Comparison of ENCODE assay signal across 25 cellular contexts in the genomic region with DNA sequence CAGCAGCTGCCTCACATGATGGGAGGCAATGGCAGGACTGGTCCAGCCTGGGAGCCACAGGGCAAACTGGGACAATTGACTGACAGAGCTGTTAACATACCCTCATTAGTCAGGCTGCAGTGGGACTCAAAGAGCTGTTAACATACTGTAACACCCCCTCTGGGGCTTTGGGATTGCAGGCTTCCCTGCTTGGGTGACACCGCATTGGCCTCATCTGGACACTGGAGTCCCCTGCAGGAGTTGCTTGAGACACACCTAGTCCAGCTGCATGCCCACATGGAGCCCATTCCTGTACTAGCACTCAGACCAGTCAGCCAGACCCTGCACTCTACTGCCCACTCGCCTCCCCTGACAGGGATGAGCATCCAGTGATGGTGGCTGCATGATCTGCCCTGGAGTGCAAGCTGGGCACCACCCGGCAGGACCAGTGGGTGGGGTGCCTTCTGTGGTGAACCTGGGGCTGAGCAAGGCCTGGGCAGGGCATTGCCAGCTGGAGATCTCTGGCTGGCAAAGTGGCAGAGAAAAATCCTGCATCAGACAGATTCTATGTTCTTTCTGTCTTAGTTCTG.
"Had no signal": no experiment of that assay in that cellular context is flagged by ENCODE, and none has a peak within 500 bp of the region (broad histone marks: within the 10 kb centered on the region; RNA-seq: fewer than 3 reads in every experiment).

No MANE protein-coding gene starts in this region.

- H3K4me2 ChIP-seq: smooth muscle cell had no signal

- ATAC-seq: activated naive CD4-positive, alpha-beta T cell treated with anti-CD3 and anti-CD28 coated beads, Interleukin-2, amount 50 U/mL, for 72 hours; activated T-helper 17 cell treated with anti-CD3 and anti-CD28 coated beads, Interleukin-2, amount 50 U/mL, for 72 hours; effector memory CD8-positive, alpha-beta T cell; gastroesophageal sphincter; heart left ventricle; left lobe of liver; naive thymus-derived CD4-positive, alpha-beta T cell; pancreas; T-cell had no signal

- H3K36me3 ChIP-seq: ascending aorta, esophagus muscularis mucosa, gastroesophageal sphincter, heart left ventricle, neutrophil, pancreas, sigmoid colon, thoracic aorta, upper lobe of left lung, WERI-Rb-1 had no signal

- DNase-seq: activated CD4-positive, alpha-beta T cell treated with anti-CD3 and anti-CD28 coated beads for 1 hour; activated T-cell treated with anti-CD3 and anti-CD28 coated beads, Interleukin-2, amount 50 U/mL, for 24 hours; effector memory CD8-positive, alpha-beta T cell; naive thymus-derived CD4-positive, alpha-beta T cell; sigmoid colon; stimulated activated CD4-positive, alpha-beta T cell treated with anti-CD3 and anti-CD28 coated beads, Interleukin-2, amount 100 ng/mL, for 48 hours; stimulated activated CD8-positive, alpha-beta memory T cell treated with anti-CD3 and anti-CD28 coated beads, Interleukin-4, amount 100 ng/mL, for 48 hours; stimulated activated naive CD4-positive, alpha-beta T cell treated with Interleukin-2 at 50 U/mL for 16 hours; T-cell; upper lobe of left lung; WERI-Rb-1 had no signal

- H3K27me3 ChIP-seq: ascending aorta, pancreas, sigmoid colon, upper lobe of left lung had no signal

- H3K4me3 ChIP-seq: ascending aorta, esophagus muscularis mucosa, gastroesophageal sphincter, heart left ventricle, lung, pancreas, sigmoid colon, smooth muscle cell, thoracic aorta, upper lobe of left lung had no signal

- H3K27ac Mint-ChIP-seq: activated naive CD4-positive, alpha-beta T cell treated with anti-CD3 and anti-CD28 coated beads, Interleukin-2, amount 50 U/mL, for 72 hours; activated T-cell treated with anti-CD3 and anti-CD28 coated beads, Interleukin-2, amount 50 U/mL, for 24 hours; activated T-helper 17 cell treated with anti-CD3 and anti-CD28 coated beads, Interleukin-2, amount 50 U/mL, for 72 hours; effector memory CD8-positive, alpha-beta T cell; naive thymus-derived CD4-positive, alpha-beta T cell; T-cell; T-helper 2 cell treated with Interferon-gamma antibody and Interleukin-4, amounts not matched to agents 5 μg/mL and 100 μg/mL, for 36 hours had no signal

- H3K4me3 Mint-ChIP-seq: activated T-cell treated with anti-CD3 and anti-CD28 coated beads, Interleukin-2, amount 50 U/mL, for 24 hours; activated T-helper 17 cell treated with anti-CD3 and anti-CD28 coated beads, Interleukin-2, amount 50 U/mL, for 72 hours; central memory CD8-positive, alpha-beta T cell; effector memory CD8-positive, alpha-beta T cell; naive thymus-derived CD4-positive, alpha-beta T cell; T-cell; T-helper 2 cell treated with Interferon-gamma antibody and Interleukin-4, amounts not matched to agents 5 μg/mL and 100 μg/mL, for 36 hours had no signal

- H3K36me3 Mint-ChIP-seq: activated naive CD4-positive, alpha-beta T cell treated with anti-CD3 and anti-CD28 coated beads, Interleukin-2, amount 50 U/mL, for 72 hours; naive thymus-derived CD4-positive, alpha-beta T cell; T-cell had no signal

- H3K4me1 ChIP-seq: ascending aorta, esophagus muscularis mucosa, gastroesophageal sphincter, heart left ventricle, pancreas, sigmoid colon, upper lobe of left lung had no signal

- H3K27ac ChIP-seq: ascending aorta, esophagus muscularis mucosa, gastroesophageal sphincter, heart left ventricle, neutrophil, pancreas, sigmoid colon, thoracic aorta, upper lobe of left lung, WERI-Rb-1 had no signal

- H3K4me1 Mint-ChIP-seq: central memory CD8-positive, alpha-beta T cell; naive thymus-derived CD4-positive, alpha-beta T cell; T-cell had no signal

- H3K9me3 ChIP-seq: ascending aorta, esophagus muscularis mucosa, gastroesophageal sphincter, heart left ventricle, neutrophil, pancreas, sigmoid colon, thoracic aorta, upper lobe of left lung had no signal

- H3K9me3 Mint-ChIP-seq: activated naive CD4-positive, alpha-beta T cell treated with anti-CD3 and anti-CD28 coated beads, Interleukin-2, amount 50 U/mL, for 72 hours; activated T-cell treated with anti-CD3 and anti-CD28 coated beads, Interleukin-2, amount 50 U/mL, for 24 hours; activated T-helper 17 cell treated with anti-CD3 and anti-CD28 coated beads, Interleukin-2, amount 50 U/mL, for 72 hours; central memory CD8-positive, alpha-beta T cell; effector memory CD8-positive, alpha-beta T cell; T-cell; T-helper 2 cell treated with Interferon-gamma antibody and Interleukin-4, amounts not matched to agents 5 μg/mL and 100 μg/mL, for 36 hours had no signal
